Comparison of ENCODE assay signal across 8 cellular contexts in the genomic region with DNA sequence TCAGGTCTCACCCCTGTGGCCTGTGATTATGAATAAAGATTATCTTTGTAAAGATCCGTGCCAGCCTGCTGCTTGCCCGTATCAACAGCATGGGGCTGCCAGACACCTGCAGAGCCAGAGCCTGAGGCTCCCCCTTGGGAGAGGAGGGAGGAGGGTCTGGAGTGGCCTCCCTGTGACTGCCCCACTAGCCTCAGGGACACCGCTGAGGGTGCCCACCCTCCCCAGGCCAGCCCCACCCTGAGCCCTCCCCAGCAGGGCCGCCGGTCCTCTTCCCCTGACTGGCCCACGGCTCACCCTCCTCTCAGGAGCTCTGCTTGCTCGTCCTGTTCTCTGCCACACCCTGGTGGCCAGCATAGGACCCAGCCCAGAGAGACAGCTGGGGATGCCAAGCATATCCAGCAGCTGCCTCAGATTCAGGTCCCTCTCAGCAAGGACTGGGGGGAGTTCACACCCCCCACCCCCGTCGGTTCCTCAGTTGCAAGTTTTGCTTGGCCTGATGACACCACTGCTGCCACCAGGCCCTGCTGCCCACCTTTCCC. TPM values are rescaled to one million over a fixed set of nuclear protein-coding genes. Genes with fewer than 3 reads are reported as not detected.
DNase-seq lines count a peak whose midpoint lies in the region; ATAC-seq and TF ChIP-seq lines count a peak whose summit lies in the region.

No MANE protein-coding gene starts in this region.

- H3K27me3 ChIP-seq in H9 (ENCODE audit: insufficient read depth, low read length) (no peaks in the 10 kb centered on the region), adipocyte (replicated peaks; ENCODE audit: control insufficient read depth, insufficient read depth, low read length) (no peaks in the 10 kb centered on the region), mucosa of rectum (ENCODE audit: control insufficient read depth in 2 of 2, insufficient read depth in 2 of 2, low read length in 2 of 2) (no peaks in the 10 kb centered on the region)

- H3K9ac ChIP-seq in H9 (ENCODE audit: extremely low read depth, insufficient read length, low read length), result no peak overlapping the region
- H3K9ac ChIP-seq in adipocyte (ENCODE audit: low read length), result peak overlapping the region; percentile 99
- peak overlapping the region; percentile 86 to 88 for H3K9ac ChIP-seq in mucosa of rectum (ENCODE audit: low read depth in 1 of 2, low read length in 2 of 2)

- no peak overlapping the region for H4K5ac ChIP-seq in H9 (ENCODE audit: insufficient read length, low read depth, low read length)

- H3K4me3 ChIP-seq in adipocyte (ENCODE audit: low read length) (no peak overlapping the region), mucosa of rectum (ENCODE audit: low read length in 2 of 2) (peak overlapping the region; percentile 84 to 97)

- no peak overlapping the region for H3K18ac ChIP-seq in H9 (ENCODE audit: insufficient read length, low read depth, low read length)

- no peaks in the 10 kb centered on the region for H3K9me3 Mint-ChIP-seq in H9

- H4K8ac ChIP-seq in H9 (replicated peaks; ENCODE audit: insufficient read length, low read depth, low read length), result no peak overlapping the region

- ATAC-seq in GM19035 (IDR thresholded peaks at IDR 0.05; ENCODE audit: unreplicated experiment), result no peak
- ATAC-seq in HG02763 (IDR thresholded peaks at IDR 0.05; ENCODE audit: unreplicated experiment), result no peak
- no peak for ATAC-seq in GM18870 (IDR thresholded peaks at IDR 0.05; ENCODE audit: unreplicated experiment)

- no peaks in the 10 kb centered on the region for H4K20me1 ChIP-seq in H9 (ENCODE audit: control insufficient read depth, insufficient read depth, insufficient read length)

- WGBS in H9 (ENCODE audit: extremely low coverage, insufficient read length, low lambda C conversion rate), result no CpG with 5 or more reads among the region's 9 CpGs

- H2AFZ ChIP-seq in H9 (ENCODE audit: low read length), result no peak overlapping the region

- H3K36me3 Mint-ChIP-seq in H9 (ENCODE audit: insufficient read depth in 1 of 3, low read depth in 3 of 3), result peaks cover 7 to 38% (median 26%) of the 10 kb centered on the region in 3 experiments; a peak in 6 of 7 replicates

- no peak overlapping the region for H2AK5ac ChIP-seq in H9 (ENCODE audit: insufficient read length, low read length)

- H3K27ac ChIP-seq in H9 (ENCODE audit: insufficient read length, low read depth, low read length) (no peak overlapping the region), mucosa of rectum (ENCODE audit: low read depth in 2 of 2, low read length in 2 of 2) (peak overlapping the region; percentile 52 to 94)

- H3K27ac Mint-ChIP-seq in H9, result no peak overlapping the region; a peak in 1 of 7 replicates

- H3K4me1 Mint-ChIP-seq in H9, result peaks cover 20 to 27% of the 10 kb centered on the region in 2 experiments

- H3K4me1 ChIP-seq in H9 (ENCODE audit: insufficient read depth, low read length) (peaks cover 5% of the 10 kb centered on the region; the same call in 1 of the 2 replicates), adipocyte (ENCODE audit: control insufficient read depth, insufficient read depth, low read length) (peaks cover 32% of the 10 kb centered on the region), mucosa of rectum (ENCODE audit: control insufficient read depth in 2 of 2, insufficient read depth in 2 of 2, low read length in 2 of 2) (peaks cover 54 to 56% of the 10 kb centered on the region in 2 donors)

- TF ChIP-seq CTCF in H9 (conservative IDR thresholded peaks at IDR 0.05), result 0 out of 3 replicates have a peak, but pooled peaks have one; percentile 16

- peak; percentile 35 for DNase-seq in 8988T
- no peak for DNase-seq in H9
- no peak for DNase-seq in adipocyte (ENCODE audit: low read depth)
- DNase-seq in stimulated activated naive CD4-positive, alpha-beta T cell treated with Interleukin-2 at 50 U/mL for 16 hours (lab: John Stamatoyannopoulos, UW), result no peak

- no peak overlapping the region for H3T11ph ChIP-seq in H9 (ENCODE audit: low read length)

- H4K91ac ChIP-seq in H9 (ENCODE audit: insufficient read length, low read depth, low read length), result no peak overlapping the region

- H3K4me2 ChIP-seq in H9 (ENCODE audit: insufficient read depth, insufficient read length, low read length), result no peak overlapping the region

- H2BK20ac ChIP-seq in H9 (ENCODE audit: low read depth, low read length, poor library complexity, severe bottlenecking), result no peak overlapping the region

- H3K9me3 ChIP-seq in H9 (ENCODE audit: control insufficient read depth, low read depth, low read length) (no peaks in the 10 kb centered on the region), adipocyte (ENCODE audit: control insufficient read depth, low read length) (no peaks in the 10 kb centered on the region), mucosa of rectum (ENCODE audit: control insufficient read depth in 2 of 2, low read length in 2 of 2) (no peaks in the 10 kb centered on the region)

- H2BK15ac ChIP-seq in H9 (ENCODE audit: low read depth, low read length), result no peak overlapping the region

- no peak overlapping the region for H2BK5ac ChIP-seq in H9 (ENCODE audit: insufficient read length, low read length)

- H3K23me2 ChIP-seq in H9 (ENCODE audit: insufficient read length, low read depth, low read length, poor library complexity, severe bottlenecking), result peaks cover 13% of the 10 kb centered on the region

- H2BK12ac ChIP-seq in H9 (ENCODE audit: insufficient read length, low read depth, low read length), result no peak overlapping the region

- H2BK120ac ChIP-seq in H9 (ENCODE audit: low read depth, low read length, poor library complexity, severe bottlenecking), result no peak overlapping the region

- H3K79me1 ChIP-seq in H9 (ENCODE audit: insufficient read depth, low read depth, low read length, poor library complexity, severe bottlenecking), result peaks cover 6% of the 10 kb centered on the region

- H3K79me2 ChIP-seq in H9 (ENCODE audit: insufficient read depth, low read length), result peaks cover 10% of the 10 kb centered on the region; the same call in 1 of the 2 replicates

- H3K4ac ChIP-seq in H9 (ENCODE audit: low read depth, low read length), result no peak overlapping the region

- H3K23ac ChIP-seq in H9 (ENCODE audit: insufficient read length, low read depth, low read length), result no peak overlapping the region

- H3K4me3 Mint-ChIP-seq in H9, result peak overlapping the region; percentile 94 to 96

- H3K56ac ChIP-seq in H9 (ENCODE audit: insufficient read length, low read depth, low read length), result no peak overlapping the region

- H3K14ac ChIP-seq in H9 (ENCODE audit: insufficient read depth, low read length), result no peak overlapping the region

- H3K36me3 ChIP-seq in adipocyte (ENCODE audit: control insufficient read depth, insufficient read depth, low read length, severe bottlenecking) (peaks cover 28% of the 10 kb centered on the region), mucosa of rectum (ENCODE audit: control insufficient read depth in 2 of 2, insufficient read depth in 2 of 2, low read length in 2 of 2) (peaks cover 34 to 42% of the 10 kb centered on the region in 2 donors)

- H3K27me3 Mint-ChIP-seq in H9 (ENCODE audit: low read depth), result no peaks in the 10 kb centered on the region

RNA-seq across cellular contexts. Expression of a gene that starts 1.9 kb away (rescaled TPM):
- 69.2 and 69.4 TPM in 2 replicates for total RNA-seq in H9 (2021)

RNA-seq across cellular contexts. Expression of a gene that starts 2.0 kb away (rescaled TPM):
- total RNA-seq in H9 (2021), result 54.8 and 54.9 TPM in 2 replicates

RNA-seq across cellular contexts. Expression of a gene that starts 10.2 kb away (rescaled TPM):
- 30.7 and 32.0 TPM in 2 replicates for total RNA-seq in H9 (2021)

RNA-seq across cellular contexts. Expression of a gene that starts 15.1 kb away (rescaled TPM):
- 34.1 and 35.5 TPM in 2 replicates for total RNA-seq in H9 (2021)

RNA-seq across cellular contexts. Expression of a gene that starts 15.1 kb away (rescaled TPM):
- total RNA-seq in H9 (2021), result 44.1 and 45.3 TPM in 2 replicates
